12 cellular contexts compared by ENCODE assay signal in the genomic region with DNA sequence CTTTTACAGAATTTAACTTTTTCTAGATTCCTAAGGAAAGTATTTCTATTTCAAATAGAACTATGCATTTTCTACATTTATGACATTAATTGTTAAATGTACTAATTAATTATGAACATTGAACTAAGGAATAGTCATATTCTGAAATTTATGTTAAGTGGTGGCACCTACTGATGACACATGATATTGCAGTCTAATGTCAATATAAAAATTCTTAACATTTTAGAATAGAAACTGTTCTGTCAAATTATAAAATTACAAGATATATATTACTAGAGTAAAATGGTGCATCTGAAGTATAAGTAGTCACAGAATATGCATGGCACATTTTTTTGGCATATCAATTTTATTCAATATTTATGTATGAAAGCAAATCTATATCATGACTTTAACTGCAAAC. TPM values are rescaled to one million over a fixed set of nuclear protein-coding genes. Genes with fewer than 3 reads are reported as not detected.
DNase-seq lines count a peak whose midpoint lies in the region; ATAC-seq, FAIRE-seq and TF ChIP-seq lines count a peak whose summit lies in the region.
"Had no signal": no experiment of that assay in that cellular context is flagged by ENCODE, and none has a peak within 500 bp of the region (broad histone marks: within the 10 kb centered on the region; RNA-seq: fewer than 3 reads in every experiment).

No MANE protein-coding gene starts in this region.

- DNase-seq in AG04450 (ENCODE audit: low read depth, low spot score) = no peak
- no peak for DNase-seq in GM18507 (ENCODE audit: extremely low spot score, insufficient read length, low read depth)
- DNase-seq in kidney epithelial cell (ENCODE audit: low read depth) = no peak
- DNase-seq: Caco-2, NCI-H2171 treated with DMSO at 0.1 percent for 48 hours, right cardiac atrium, T-helper 9 cell had no signal

- ATAC-seq in GM21737 (IDR thresholded peaks at IDR 0.05; ENCODE audit: unreplicated experiment) (no peak), HG03039 (IDR thresholded peaks at IDR 0.05; ENCODE audit: unreplicated experiment) (no peak), HG02571 (IDR thresholded peaks at IDR 0.05; ENCODE audit: unreplicated experiment) (no peak), GM21786 (IDR thresholded peaks at IDR 0.05; ENCODE audit: unreplicated experiment) (no peak)
- ATAC-seq: right cardiac atrium had no signal

- TF ChIP-seq CTCF in AG04450 (IDR thresholded peaks at IDR 0.05; ENCODE audit: low read depth, low read length) (peak; percentile 39; the same call in 1 of the 2 replicates), WI38 (IDR thresholded peaks at IDR 0.05; ENCODE audit: low read depth, low read length) (peak; percentile 11; the same call in 1 of the 2 replicates), kidney epithelial cell (IDR thresholded peaks at IDR 0.05; ENCODE audit: insufficient read depth, low read length, poor library complexity, severe bottlenecking) (peak; percentile 36)

- H3K27ac ChIP-seq in AG04450 (ENCODE audit: low read depth, low read length) = no peak overlapping the region

- H3K4me3 ChIP-seq in AG04450 (ENCODE audit: low read depth, low read length) (no peak overlapping the region), WI38 (ENCODE audit: low read depth, low read length) (no peak overlapping the region), kidney epithelial cell (ENCODE audit: low read depth, low read length) (no peak overlapping the region)

- no peaks in the 10 kb centered on the region for H3K36me3 ChIP-seq in kidney epithelial cell (ENCODE audit: control insufficient read depth, insufficient read depth, low read length)

- H3K27me3 ChIP-seq in AG04450 (ENCODE audit: control insufficient read depth, insufficient read depth, low read length) (no peaks in the 10 kb centered on the region), kidney epithelial cell (ENCODE audit: control insufficient read depth, insufficient read depth, low read length) (no peaks in the 10 kb centered on the region)

- CTCF ChIA-PET in AG04450 (lab: Charles Lee) = interaction anchor here (0.6 to 1.2 kb wide), 2 partner anchors 12 to 957 kb away, joined by 3 read pairs; no protein-coding TSS in a partner anchor

- no peaks in the 10 kb centered on the region for H3K9me3 ChIP-seq in AG04450 (ENCODE audit: control insufficient read depth, insufficient read depth, low read length)
- H3K9me3 ChIP-seq: Caco-2 had no signal

- POLR2A ChIA-PET in AG04450 (lab: Yijun Ruan, JAX) = no interaction called here

- peak; percentile 12 for FAIRE-seq in GM18507 (lab: Jason Lieb, UNC)

RNA-seq across cellular contexts. Expression of a gene that starts 40.2 kb away (rescaled TPM):
- not detected in 2 replicates for polyA plus RNA-seq in AG04450 (2011; rRNA removed)
- not detected in 2 replicates for polyA minus RNA-seq in AG04450 (2011; rRNA and poly(A)+ RNA removed)
- total RNA-seq in kidney epithelial cell = 0.08 and 0.21 TPM in 2 replicates

RNA-seq across cellular contexts. Expression of a gene that starts 51.6 kb away (rescaled TPM):
- polyA plus RNA-seq in AG04450 (2011; rRNA removed) = 0.43 and 0.51 TPM in 2 replicates
- 0.14 and 0.48 TPM in 2 replicates for polyA minus RNA-seq in AG04450 (2011; rRNA and poly(A)+ RNA removed)
- 0.21 and 1.1 TPM in 2 replicates for total RNA-seq in kidney epithelial cell
- total RNA-seq: right cardiac atrium had no signal
- polyA plus RNA-seq: right cardiac atrium had no signal
